1 cellular context compared by ENCODE assay signal in the genomic region with DNA sequence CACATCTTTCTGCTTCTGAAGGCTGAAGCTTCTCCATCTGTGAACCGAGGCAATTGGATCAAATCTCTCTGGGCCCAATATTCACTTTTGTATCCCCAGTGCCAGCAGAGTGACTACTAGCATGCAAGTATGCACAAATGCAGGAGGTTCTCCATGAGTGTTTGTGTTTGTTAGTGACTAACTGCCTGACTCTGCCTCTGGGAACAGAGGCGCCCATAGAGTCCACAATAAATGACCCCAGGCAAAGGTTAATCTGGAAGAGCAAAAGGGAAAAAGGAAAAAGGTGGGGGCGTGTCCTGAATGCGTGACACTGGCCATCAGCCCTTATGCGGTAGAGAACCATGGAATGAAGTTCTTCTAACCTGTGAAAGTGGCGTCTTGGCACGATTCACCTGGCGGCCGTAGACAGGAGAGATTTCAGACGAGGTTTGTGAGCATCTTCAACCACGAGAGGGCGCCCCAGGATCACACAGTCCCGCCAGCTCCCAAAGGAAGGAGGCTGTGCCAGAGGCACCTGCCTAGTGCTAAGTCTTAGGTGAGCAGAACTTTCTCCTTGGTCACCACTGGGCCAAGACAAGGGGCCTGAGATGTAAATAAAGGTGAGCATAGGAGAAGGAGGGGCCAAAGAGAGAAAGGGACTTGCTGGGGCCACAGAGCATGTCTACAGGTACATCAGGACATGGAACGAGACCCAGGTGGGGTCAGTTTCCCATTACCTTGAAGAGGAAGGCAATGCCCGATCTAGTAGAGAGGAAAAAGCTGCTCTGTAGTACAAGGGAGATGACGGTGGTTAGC.
TF ChIP-seq lines count a peak whose summit lies in the region.

No MANE protein-coding gene starts in this region.

TF ChIP-seq in K562, 482 proteins besides CTCF, POLR2A, EP300 and RAD21 (continued from another document):
- 0 out of 2 replicates have a peak, but pooled peaks have one; percentile 49 for TF ChIP-seq MYNN (IDR thresholded peaks at IDR 0.05)
- TF ChIP-seq MYNN (CRISPR knock-in tag; IDR thresholded peaks at IDR 0.05) = no peak
- TF ChIP-seq XRCC4 (IDR thresholded peaks at IDR 0.05; ENCODE audit: extremely low read depth, insufficient read depth, insufficient read length) = no peak
- TF ChIP-seq STAG1 (CRISPR knock-in tag; IDR thresholded peaks at IDR 0.05; ENCODE audit: borderline replicate concordance) = peak; percentile 97
- TF ChIP-seq, protein P1, sequence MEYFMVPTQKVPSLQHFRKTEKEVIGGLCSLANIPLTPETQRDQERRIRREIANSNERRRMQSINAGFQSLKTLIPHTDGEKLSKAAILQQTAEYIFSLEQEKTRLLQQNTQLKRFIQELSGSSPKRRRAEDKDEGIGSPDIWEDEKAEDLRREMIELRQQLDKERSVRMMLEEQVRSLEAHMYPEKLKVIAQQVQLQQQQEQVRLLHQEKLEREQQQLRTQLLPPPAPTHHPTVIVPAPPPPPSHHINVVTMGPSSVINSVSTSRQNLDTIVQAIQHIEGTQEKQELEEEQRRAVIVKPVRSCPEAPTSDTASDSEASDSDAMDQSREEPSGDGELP (CRISPR knock-in tag; IDR thresholded peaks at IDR 0.05; ENCODE audit: borderline replicate concordance) = peak; percentile 33; the same call in 1 of the 2 replicates
- 0 out of 2 replicates have a peak, but pooled peaks have one; percentile 15 for TF ChIP-seq L3MBTL2 (IDR thresholded peaks at IDR 0.05)
- TF ChIP-seq MYC (IDR thresholded peaks at IDR 0.05; ENCODE audit: low read depth, low read length) = 0 out of 2 replicates have a peak, but pooled peaks have one; percentile 10
- TF ChIP-seq MYC (CRISPR knock-in tag; IDR thresholded peaks at IDR 0.05; ENCODE audit: borderline replicate concordance, low read depth) = no peak
- TF ChIP-seq, protein P2, sequence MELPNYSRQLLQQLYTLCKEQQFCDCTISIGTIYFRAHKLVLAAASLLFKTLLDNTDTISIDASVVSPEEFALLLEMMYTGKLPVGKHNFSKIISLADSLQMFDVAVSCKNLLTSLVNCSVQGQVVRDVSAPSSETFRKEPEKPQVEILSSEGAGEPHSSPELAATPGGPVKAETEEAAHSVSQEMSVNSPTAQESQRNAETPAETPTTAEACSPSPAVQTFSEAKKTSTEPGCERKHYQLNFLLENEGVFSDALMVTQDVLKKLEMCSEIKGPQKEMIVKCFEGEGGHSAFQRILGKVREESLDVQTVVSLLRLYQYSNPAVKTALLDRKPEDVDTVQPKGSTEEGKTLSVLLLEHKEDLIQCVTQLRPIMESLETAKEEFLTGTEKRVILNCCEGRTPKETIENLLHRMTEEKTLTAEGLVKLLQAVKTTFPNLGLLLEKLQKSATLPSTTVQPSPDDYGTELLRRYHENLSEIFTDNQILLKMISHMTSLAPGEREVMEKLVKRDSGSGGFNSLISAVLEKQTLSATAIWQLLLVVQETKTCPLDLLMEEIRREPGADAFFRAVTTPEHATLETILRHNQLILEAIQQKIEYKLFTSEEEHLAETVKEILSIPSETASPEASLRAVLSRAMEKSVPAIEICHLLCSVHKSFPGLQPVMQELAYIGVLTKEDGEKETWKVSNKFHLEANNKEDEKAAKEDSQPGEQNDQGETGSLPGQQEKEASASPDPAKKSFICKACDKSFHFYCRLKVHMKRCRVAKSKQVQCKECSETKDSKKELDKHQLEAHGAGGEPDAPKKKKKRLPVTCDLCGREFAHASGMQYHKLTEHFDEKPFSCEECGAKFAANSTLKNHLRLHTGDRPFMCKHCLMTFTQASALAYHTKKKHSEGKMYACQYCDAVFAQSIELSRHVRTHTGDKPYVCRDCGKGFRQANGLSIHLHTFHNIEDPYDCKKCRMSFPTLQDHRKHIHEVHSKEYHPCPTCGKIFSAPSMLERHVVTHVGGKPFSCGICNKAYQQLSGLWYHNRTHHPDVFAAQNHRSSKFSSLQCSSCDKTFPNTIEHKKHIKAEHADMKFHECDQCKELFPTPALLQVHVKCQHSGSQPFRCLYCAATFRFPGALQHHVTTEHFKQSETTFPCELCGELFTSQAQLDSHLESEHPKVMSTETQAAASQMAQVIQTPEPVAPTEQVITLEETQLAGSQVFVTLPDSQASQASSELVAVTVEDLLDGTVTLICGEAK (IDR thresholded peaks at IDR 0.05) = no peak
- TF ChIP-seq, protein P2 (CRISPR knock-in tag; IDR thresholded peaks at IDR 0.05) = no peak
- TF ChIP-seq, protein P3, sequence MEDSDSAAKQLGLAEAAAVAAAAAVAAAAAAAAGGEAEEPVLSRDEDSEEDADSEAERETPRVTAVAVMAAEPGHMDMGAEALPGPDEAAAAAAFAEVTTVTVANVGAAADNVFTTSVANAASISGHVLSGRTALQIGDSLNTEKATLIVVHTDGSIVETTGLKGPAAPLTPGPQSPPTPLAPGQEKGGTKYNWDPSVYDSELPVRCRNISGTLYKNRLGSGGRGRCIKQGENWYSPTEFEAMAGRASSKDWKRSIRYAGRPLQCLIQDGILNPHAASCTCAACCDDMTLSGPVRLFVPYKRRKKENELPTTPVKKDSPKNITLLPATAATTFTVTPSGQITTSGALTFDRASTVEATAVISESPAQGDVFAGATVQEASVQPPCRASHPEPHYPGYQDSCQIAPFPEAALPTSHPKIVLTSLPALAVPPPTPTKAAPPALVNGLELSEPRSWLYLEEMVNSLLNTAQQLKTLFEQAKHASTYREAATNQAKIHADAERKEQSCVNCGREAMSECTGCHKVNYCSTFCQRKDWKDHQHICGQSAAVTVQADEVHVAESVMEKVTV (CRISPR knock-in tag; IDR thresholded peaks at IDR 0.05) = peak; percentile 92
- no peak for TF ChIP-seq ZNF586 (CRISPR knock-in tag; conservative IDR thresholded peaks at IDR 0.05)
- TF ChIP-seq XRCC5 (IDR thresholded peaks at IDR 0.05; ENCODE audit: low read depth, low read length) = peak; percentile 19; the same call in 1 of the 2 replicates
- TF ChIP-seq FOXP1 (CRISPR knock-in tag; IDR thresholded peaks at IDR 0.05) = 0 out of 2 replicates have a peak, but pooled peaks have one; percentile 39
- TF ChIP-seq JUND (IDR thresholded peaks at IDR 0.05; ENCODE audit: borderline replicate concordance, low read depth, low read length) = 0 out of 2 replicates have a peak, but pooled peaks have one; percentile 25
- no peak for TF ChIP-seq JUND (tag; IDR thresholded peaks at IDR 0.05; ENCODE audit: borderline replicate concordance, low read depth, low read length)
- TF ChIP-seq YY1 (IDR thresholded peaks at IDR 0.05; ENCODE audit: borderline replicate concordance in 1 of 3, control insufficient read depth in 1 of 3, extremely low read depth in 1 of 3, insufficient read depth in 3 of 3, insufficient read length in 1 of 3, insufficient replicate concordance in 2 of 3, low read depth in 1 of 3, low read length in 2 of 3) = no peak
- peak; percentile 5; the same call in 1 of the 2 replicates for TF ChIP-seq NFIC (IDR thresholded peaks at IDR 0.05)
- TF ChIP-seq, protein P4, sequence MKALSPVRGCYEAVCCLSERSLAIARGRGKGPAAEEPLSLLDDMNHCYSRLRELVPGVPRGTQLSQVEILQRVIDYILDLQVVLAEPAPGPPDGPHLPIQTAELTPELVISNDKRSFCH (CRISPR knock-in tag; IDR thresholded peaks at IDR 0.05) = no peak
- TF ChIP-seq, protein P4 (tag; IDR thresholded peaks at IDR 0.05) = 0 out of 2 replicates have a peak, but pooled peaks have one; percentile 20
- TF ChIP-seq DACH1 (IDR thresholded peaks at IDR 0.05; ENCODE audit: partially characterized antibody) = no peak
- 0 out of 2 replicates have a peak, but pooled peaks have one; percentile 43 for TF ChIP-seq CREM (IDR thresholded peaks at IDR 0.05; ENCODE audit: low read depth)
- TF ChIP-seq SMC3 (conservative IDR thresholded peaks at IDR 0.05; ENCODE audit: insufficient read depth, low read depth, low read length) = peak; percentile 94
- TF ChIP-seq RBM14 (IDR thresholded peaks at IDR 0.05; ENCODE audit: borderline replicate concordance, insufficient read depth, low read depth, low read length) = no peak
- peak; percentile 57; the same call in 1 of the 2 replicates for TF ChIP-seq CTBP1 (IDR thresholded peaks at IDR 0.05; ENCODE audit: borderline replicate concordance)
- TF ChIP-seq TOE1 (IDR thresholded peaks at IDR 0.05; ENCODE audit: borderline replicate concordance) = 0 out of 2 replicates have a peak, but pooled peaks have one; percentile 22
- no peak for TF ChIP-seq TOE1 (CRISPR knock-in tag; IDR thresholded peaks at IDR 0.05; ENCODE audit: borderline replicate concordance, low read depth)
- TF ChIP-seq, protein P5, sequence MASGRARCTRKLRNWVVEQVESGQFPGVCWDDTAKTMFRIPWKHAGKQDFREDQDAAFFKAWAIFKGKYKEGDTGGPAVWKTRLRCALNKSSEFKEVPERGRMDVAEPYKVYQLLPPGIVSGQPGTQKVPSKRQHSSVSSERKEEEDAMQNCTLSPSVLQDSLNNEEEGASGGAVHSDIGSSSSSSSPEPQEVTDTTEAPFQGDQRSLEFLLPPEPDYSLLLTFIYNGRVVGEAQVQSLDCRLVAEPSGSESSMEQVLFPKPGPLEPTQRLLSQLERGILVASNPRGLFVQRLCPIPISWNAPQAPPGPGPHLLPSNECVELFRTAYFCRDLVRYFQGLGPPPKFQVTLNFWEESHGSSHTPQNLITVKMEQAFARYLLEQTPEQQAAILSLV (tag; IDR thresholded peaks at IDR 0.05) = no peak
- no peak for TF ChIP-seq ERF (CRISPR knock-in tag; IDR thresholded peaks at IDR 0.05)
- TF ChIP-seq RB1 (IDR thresholded peaks at IDR 0.05; ENCODE audit: low read depth) = peak; percentile 39; the same call in 1 of the 2 replicates
- TF ChIP-seq HDAC1 (IDR thresholded peaks at IDR 0.05) = no peak
- TF ChIP-seq TAF15 (IDR thresholded peaks at IDR 0.05; ENCODE audit: low read depth, low read length) = no peak
- TF ChIP-seq MAZ (CRISPR knock-in tag; conservative IDR thresholded peaks at IDR 0.05 in 1 of 2, IDR thresholded peaks at IDR 0.05 in 1 of 2) = peak in 1 of 2 experiments; percentile 31; a peak in 1 of 4 replicates
- TF ChIP-seq ARID2 (IDR thresholded peaks at IDR 0.05) = peak; percentile 78
- no peak for TF ChIP-seq ZNF324 (CRISPR knock-in tag; IDR thresholded peaks at IDR 0.05)
- TF ChIP-seq PHF21A (IDR thresholded peaks at IDR 0.05; ENCODE audit: borderline replicate concordance, low read depth) = no peak
TF ChIP-seq in K562: peak in this region for 19.
